ENCODE assay signal across 8 cellular contexts in genomic region chr16:84518220-84518619, GRCh38. TPM values are rescaled to one million over a fixed set of nuclear protein-coding genes. Genes with fewer than 3 reads are reported as not detected.
DNase-seq lines count a peak whose midpoint lies in the region; ATAC-seq and TF ChIP-seq lines count a peak whose summit lies in the region.
"Not testable (repeated sequence)": the region's sequence is repeated elsewhere in the genome, so short reads cannot be mapped to it uniquely, and the experiment has no call there.

No MANE protein-coding gene starts in this region.

- in situ Hi-C loops in Caki2 (cut with HindIII; ENCODE audit: low pct_unique_long_range_greater_than_20kb, low sequenced_read_pairs); brain microvascular endothelial cell (cut with HindIII; ENCODE audit: low pct_ligation_motif_present, low sequenced_read_pairs): not testable (repeated sequence)

- not testable (repeated sequence) for H3K9me3 Mint-ChIP-seq in T-cell; activated T-cell treated with anti-CD3 and anti-CD28 coated beads, Interleukin-2, amount 50 U/mL, for 72 hours; naive thymus-derived CD8-positive, alpha-beta T cell

- H3K27ac Mint-ChIP-seq in T-cell, result peak overlapping the region; percentile 76 to 91
- H3K27ac Mint-ChIP-seq in activated T-cell treated with anti-CD3 and anti-CD28 coated beads, Interleukin-2, amount 50 U/mL, for 72 hours, result not testable (repeated sequence)
- peak overlapping the region; percentile 66 to 87 (median 80) for H3K27ac Mint-ChIP-seq in naive thymus-derived CD8-positive, alpha-beta T cell

- H3K4me3 ChIP-seq in ACC112 (ENCODE audit: low read depth, low read length); brain microvascular endothelial cell (ENCODE audit: low read depth, low read length); fibroblast of mammary gland (ENCODE audit: control insufficient read depth, low read depth, low read length): not testable (repeated sequence)

- H3K27me3 Mint-ChIP-seq in T-cell; activated T-cell treated with anti-CD3 and anti-CD28 coated beads, Interleukin-2, amount 50 U/mL, for 72 hours (ENCODE audit: low read depth); naive thymus-derived CD8-positive, alpha-beta T cell: not testable (repeated sequence)

- CTCF ChIA-PET in T-cell (lab: Charles Lee), result interaction anchor here (0.9 to 1.8 kb wide), 7 partner anchors 10 to 208 kb away, joined by 3 to 11 read pairs (median 4); no protein-coding TSS in a partner anchor

- peak overlapping the region; percentile 37; the same call in 1 of the 2 replicates for H3K27ac ChIP-seq in ACC112 (ENCODE audit: low read depth, low read length)
- not testable (repeated sequence) for H3K27ac ChIP-seq in brain microvascular endothelial cell

- DNase-seq in Caki2 (ENCODE audit: low read depth), result peak; percentile 53
- DNase-seq in HS-5 (ENCODE audit: low read depth), result peak; percentile 50
- DNase-seq in T-cell; activated T-cell treated with anti-CD3 and anti-CD28 coated beads, Interleukin-2, amount 50 U/mL, for 72 hours; naive thymus-derived CD8-positive, alpha-beta T cell: not testable (repeated sequence)
- peak; percentile 23 for DNase-seq in brain microvascular endothelial cell
- DNase-seq in fibroblast of mammary gland (ENCODE audit: low read depth), result peak; percentile 89

- H3K27me3 ChIP-seq in ACC112 (ENCODE audit: insufficient read depth, low read length); brain microvascular endothelial cell (replicated peaks): not testable (repeated sequence)

- POLR2A ChIA-PET in T-cell (lab: Charles Lee), result interaction anchor here (0.6 to 1.5 kb wide), 2 partner anchors 23 to 34 kb away, joined by 3 to 4 read pairs; no protein-coding TSS in a partner anchor
- POLR2A ChIA-PET in naive thymus-derived CD8-positive, alpha-beta T cell (lab: Charles Lee), result interaction anchor here (0.6 to 11.4 kb wide), 11 partner anchors 12 to 538 kb away, joined by 3 to 107 read pairs (median 6); partner anchors contain the start of gene COTL1

- H3K36me3 Mint-ChIP-seq in T-cell; activated T-cell treated with anti-CD3 and anti-CD28 coated beads, Interleukin-2, amount 50 U/mL, for 72 hours (ENCODE audit: insufficient read depth in 2 of 2); naive thymus-derived CD8-positive, alpha-beta T cell: not testable (repeated sequence)

- H3K36me3 ChIP-seq in ACC112 (ENCODE audit: insufficient read depth, low read length); brain microvascular endothelial cell (replicated peaks): not testable (repeated sequence)

- H3K4me3 Mint-ChIP-seq in T-cell, result peak overlapping the region in 1 of 3 donors; percentile 63
- H3K4me3 Mint-ChIP-seq in activated T-cell treated with anti-CD3 and anti-CD28 coated beads, Interleukin-2, amount 50 U/mL, for 72 hours, result peak overlapping the region; percentile 17 to 27
- peak overlapping the region in 1 of 10 donors; percentile 53 for H3K4me3 Mint-ChIP-seq in naive thymus-derived CD8-positive, alpha-beta T cell

- not testable (repeated sequence) for ATAC-seq in T-cell (replicated peaks in 1 of 4); activated T-cell treated with anti-CD3 and anti-CD28 coated beads, Interleukin-2, amount 50 U/mL, for 72 hours (replicated peaks in 1 of 2); naive thymus-derived CD8-positive, alpha-beta T cell

- TF ChIP-seq CTCF in brain microvascular endothelial cell (IDR thresholded peaks at IDR 0.05; ENCODE audit: low read depth, low read length, missing control alignments); fibroblast of mammary gland (conservative IDR thresholded peaks at IDR 0.05; ENCODE audit: control insufficient read depth, insufficient read depth, low read depth, low read length): not testable (repeated sequence)

- H3K4me1 Mint-ChIP-seq in T-cell, result peaks cover 62 to 65% (median 62%) of the 10 kb centered on the region in 3 donors
- H3K4me1 Mint-ChIP-seq in activated T-cell treated with anti-CD3 and anti-CD28 coated beads, Interleukin-2, amount 50 U/mL, for 72 hours (ENCODE audit: low read depth), result peaks cover 89% of the 10 kb centered on the region
- peaks cover 28 to 72% (median 66%) of the 10 kb centered on the region in 4 donors for H3K4me1 Mint-ChIP-seq in naive thymus-derived CD8-positive, alpha-beta T cell

- H3K4me1 ChIP-seq in ACC112 (ENCODE audit: control insufficient read depth, insufficient read depth, low read length, unreplicated experiment), result not testable (repeated sequence)

- H3K79me2 ChIP-seq in ACC112 (ENCODE audit: control insufficient read depth, insufficient read depth, low read length, unreplicated experiment), result not testable (repeated sequence)

- not testable (repeated sequence) for H2AFZ ChIP-seq in ACC112 (ENCODE audit: low read length, unreplicated experiment)

RNA-seq across cellular contexts. Expression of gene MEAK7, which starts 13.8 kb away (rescaled TPM):
- 28.7 and 37.2 TPM in 2 replicates for total RNA-seq in Caki2 (2014; rRNA removed; shearing (Covaris generic); ENCODE audit: low replicate concordance)
- total RNA-seq in T-cell, result 10 to 100 TPM in 3 of 5 donors, 1 to 10 TPM in 2; 6.2 to 12.3 (median 10.2) TPM
- total RNA-seq in activated T-cell treated with anti-CD3 and anti-CD28 coated beads, Interleukin-2, amount 50 U/mL, for 72 hours, result 10 to 100 TPM; 15.6 to 27.9 TPM
- 1 to 10 TPM; 7.1 to 8.9 TPM for total RNA-seq in naive thymus-derived CD8-positive, alpha-beta T cell
- 1 to 10 TPM; 3.7 to 6.7 (median 4.6) TPM for polyA plus RNA-seq in naive thymus-derived CD8-positive, alpha-beta T cell
